Comparison of ENCODE assay signal across 17 cellular contexts in the genomic region with DNA sequence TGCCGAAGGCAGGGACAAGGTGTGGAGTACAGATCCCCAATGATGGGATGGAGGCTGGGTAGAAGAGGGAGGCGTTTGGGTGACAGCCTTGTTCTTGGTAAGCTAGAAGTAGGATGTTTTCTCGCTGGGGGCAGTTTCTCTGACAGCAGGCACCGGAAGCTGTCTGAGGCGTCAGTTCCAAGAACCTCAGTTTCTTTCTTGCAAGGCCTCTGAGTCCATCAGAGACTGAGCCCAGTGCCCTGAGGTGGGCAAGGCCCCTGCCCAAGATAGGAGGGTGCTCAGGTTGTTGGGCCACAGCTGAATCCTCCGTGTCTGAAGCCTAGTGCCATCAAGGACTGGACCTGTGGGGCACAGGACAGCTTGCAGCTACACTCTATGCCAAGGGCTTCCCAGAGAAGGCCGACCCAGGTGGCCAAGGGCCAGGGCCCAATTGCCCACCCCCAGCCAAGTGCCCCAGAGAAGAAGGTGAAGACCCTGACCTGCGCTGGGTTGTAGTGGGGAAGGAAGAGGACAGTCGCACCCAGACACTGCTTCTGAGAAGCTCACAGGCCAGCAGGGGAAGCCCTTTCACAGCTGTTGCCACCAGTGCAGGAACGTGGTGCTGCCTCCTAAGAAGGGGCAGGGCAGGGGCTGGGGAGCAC. TPM values are rescaled to one million over a fixed set of nuclear protein-coding genes. Genes with fewer than 3 reads are reported as not detected.
DNase-seq lines count a peak whose midpoint lies in the region; ATAC-seq, FAIRE-seq and TF ChIP-seq lines count a peak whose summit lies in the region.
"Had no signal": no experiment of that assay in that cellular context is flagged by ENCODE, and none has a peak within 500 bp of the region (broad histone marks: within the 10 kb centered on the region; RNA-seq: fewer than 3 reads in every experiment).

No MANE protein-coding gene starts in this region.

- RAD21 ChIA-PET in GM12878 (lab: Charles Lee; ENCODE audit: unreplicated experiment): interaction anchor here (0.7 kb wide), 1 partner anchor 32 kb away, joined by 4 read pairs; no protein-coding TSS in a partner anchor

- H3K4me2 ChIP-seq in GM12878 (ENCODE audit: control insufficient read depth, insufficient read depth): no peak overlapping the region

- H3K9ac ChIP-seq in GM12878 (ENCODE audit: control insufficient read depth, insufficient read depth, low read length): no peak overlapping the region

- no peak for TF ChIP-seq EP300 in GM12878 (IDR thresholded peaks at IDR 0.05; ENCODE audit: borderline replicate concordance in 1 of 2, control insufficient read depth in 1 of 2, low read depth in 2 of 2, low read length in 2 of 2)

- H2AFZ ChIP-seq in GM12878 (ENCODE audit: control insufficient read depth, low read depth, low read length): no peak overlapping the region

- no peak for FAIRE-seq in GM12878 (lab: Jason Lieb, UNC)
- FAIRE-seq: GM19239 had no signal

- 51% methylated on average over 10 of the region's 10 CpGs for WGBS in GM12878 (ENCODE audit: insufficient coverage, insufficient replicate concordance, low lambda C conversion rate, missing lambda C conversion rate)

- DNase-seq in activated naive CD4-positive, alpha-beta T cell treated with anti-CD3 and anti-CD28 coated beads, Interleukin-2, amount 10 ng/mL, durations not matched to agents 7 days and 5 days: no peak
- DNase-seq in activated naive CD4-positive, alpha-beta T cell (lab: John Stamatoyannopoulos, UW): no peak
- DNase-seq in RWPE1 (ENCODE audit: low spot score): no peak
- DNase-seq in GM12878 (ENCODE audit: low read depth, low spot score): no peak
- no peak for DNase-seq in stimulated activated effector memory CD8-positive, alpha-beta T cell treated with anti-CD3 and anti-CD28 coated beads, Interleukin-12 subunit alpha, Interleukin-12 subunit beta, amount 100 ng/mL, for 72 hours (ENCODE audit: low spot score in 2 of 2)
- no peak for DNase-seq in NCI-H748 (lab: John Stamatoyannopoulos, UW; ENCODE audit: unreplicated experiment)
- DNase-seq in NCI-H146 (lab: John Stamatoyannopoulos, UW): no peak
- DNase-seq: ACHN, AML-193, Calu3, DMS53, HCEC 1CT, NCI-H1694, NCI-H226, NCI-H526, RPMI8226 had no signal

- no peak overlapping the region for H3K4me3 Mint-ChIP-seq in activated naive CD4-positive, alpha-beta T cell treated with anti-CD3 and anti-CD28 coated beads, Interleukin-2, amount 10 ng/mL, durations not matched to agents 7 days and 5 days
- no peak overlapping the region for H3K4me3 Mint-ChIP-seq in stimulated activated effector memory CD8-positive, alpha-beta T cell treated with anti-CD3 and anti-CD28 coated beads, Interleukin-12 subunit alpha, Interleukin-12 subunit beta, amount 100 ng/mL, for 72 hours

- no peak for TF ChIP-seq POLR2A in GM12878 (IDR thresholded peaks at IDR 0.05; ENCODE audit: low read depth, low read length)

- no peaks in the 10 kb centered on the region for H3K27me3 ChIP-seq in GM12878 (replicated peaks in 1 of 2; ENCODE audit: control insufficient read depth in 2 of 2, insufficient read depth in 2 of 2, low read length in 1 of 2)

- BruUV-seq in GM12878 (replicated peaks; lab: Mats Ljungman, UMichigan): no TSS peak

- peaks cover 7% of the 10 kb centered on the region for H3K36me3 Mint-ChIP-seq in activated naive CD4-positive, alpha-beta T cell treated with anti-CD3 and anti-CD28 coated beads, Interleukin-2, amount 10 ng/mL, durations not matched to agents 7 days and 5 days
- peaks cover 22% of the 10 kb centered on the region for H3K36me3 Mint-ChIP-seq in stimulated activated effector memory CD8-positive, alpha-beta T cell treated with anti-CD3 and anti-CD28 coated beads, Interleukin-12 subunit alpha, Interleukin-12 subunit beta, amount 100 ng/mL, for 72 hours

- H3K27ac ChIP-seq in RWPE1 (peak overlapping the region; percentile 23), GM12878 (ENCODE audit: control insufficient read depth, insufficient read depth) (no peak overlapping the region)

- H3K9me3 ChIP-seq in GM12878 (replicated peaks; ENCODE audit: control insufficient read depth, insufficient read depth, low read length): no peaks in the 10 kb centered on the region

- intact Hi-C loops in GM12878 (cut with micrococcal nuclease; ENCODE audit: unreplicated experiment): no loop called here

- peaks cover 3% of the 10 kb centered on the region for H3K4me1 Mint-ChIP-seq in activated naive CD4-positive, alpha-beta T cell treated with anti-CD3 and anti-CD28 coated beads, Interleukin-2, amount 10 ng/mL, durations not matched to agents 7 days and 5 days
- H3K4me1 Mint-ChIP-seq in stimulated activated effector memory CD8-positive, alpha-beta T cell treated with anti-CD3 and anti-CD28 coated beads, Interleukin-12 subunit alpha, Interleukin-12 subunit beta, amount 100 ng/mL, for 72 hours: peaks cover 8% of the 10 kb centered on the region

- CTCF ChIA-PET in activated naive CD4-positive, alpha-beta T cell treated with anti-CD3 and anti-CD28 coated beads, Interleukin-2, amount 10 ng/mL, durations not matched to agents 7 days and 5 days (lab: Charles Lee): interaction anchor here (2.5 kb wide), 1 partner anchor 20 kb away, joined by 5 read pairs; no protein-coding TSS in a partner anchor
- CTCF ChIA-PET in RWPE1 (lab: Yijun Ruan, JAX): interaction anchor here (0.6 to 1.0 kb wide), 3 partner anchors 96 to 1445 kb away, joined by 3 to 5 read pairs (median 3); no protein-coding TSS in a partner anchor
- CTCF ChIA-PET in GM12878 (lab: Yijun Ruan, JAX): interaction anchor here (1.2 kb wide), 1 partner anchor 44 kb away, joined by 3 read pairs; no protein-coding TSS in a partner anchor

- in situ Hi-C loops in GM12878 (cut with MboI): no loop called here

- TF ChIP-seq CTCF in RWPE1 (conservative IDR thresholded peaks at IDR 0.05; ENCODE audit: low read depth) (no peak), GM12878 (IDR thresholded peaks at IDR 0.05 in 2 of 3, conservative IDR thresholded peaks at IDR 0.05 in 1 of 3; ENCODE audit: control insufficient read depth in 2 of 3, extremely low read depth in 1 of 3, insufficient read depth in 1 of 3, low read depth in 3 of 3, low read length in 3 of 3) (no peak)

- peak overlapping the region; percentile 71 for H3K27ac Mint-ChIP-seq in activated naive CD4-positive, alpha-beta T cell treated with anti-CD3 and anti-CD28 coated beads, Interleukin-2, amount 10 ng/mL, durations not matched to agents 7 days and 5 days
- peak overlapping the region; percentile 56 for H3K27ac Mint-ChIP-seq in stimulated activated effector memory CD8-positive, alpha-beta T cell treated with anti-CD3 and anti-CD28 coated beads, Interleukin-12 subunit alpha, Interleukin-12 subunit beta, amount 100 ng/mL, for 72 hours

- H3K4me3 ChIP-seq in GM12878: no peak overlapping the region

- H3K27me3 Mint-ChIP-seq in activated naive CD4-positive, alpha-beta T cell treated with anti-CD3 and anti-CD28 coated beads, Interleukin-2, amount 10 ng/mL, durations not matched to agents 7 days and 5 days: no peaks in the 10 kb centered on the region

- H3K36me3 ChIP-seq in GM12878 (ENCODE audit: control insufficient read depth in 2 of 2, insufficient read depth in 2 of 2, low read length in 1 of 2): no peaks in the 10 kb centered on the region

- SMC1A ChIA-PET in GM12878 (lab: Charles Lee; ENCODE audit: uncharacterized antibody, unreplicated experiment): no interaction called here

- no peaks in the 10 kb centered on the region for H4K20me1 ChIP-seq in GM12878 (ENCODE audit: control insufficient read depth, insufficient read depth)

- no peaks in the 10 kb centered on the region for H3K9me3 Mint-ChIP-seq in activated naive CD4-positive, alpha-beta T cell treated with anti-CD3 and anti-CD28 coated beads, Interleukin-2, amount 10 ng/mL, durations not matched to agents 7 days and 5 days
- H3K9me3 Mint-ChIP-seq in stimulated activated effector memory CD8-positive, alpha-beta T cell treated with anti-CD3 and anti-CD28 coated beads, Interleukin-12 subunit alpha, Interleukin-12 subunit beta, amount 100 ng/mL, for 72 hours: no peaks in the 10 kb centered on the region

- TF ChIP-seq RAD21 in GM12878 (IDR thresholded peaks at IDR 0.05; ENCODE audit: insufficient read depth, low read depth, low read length): no peak

- peak; percentile 19; the same call in 2 of the 3 replicates for ATAC-seq in GM12878
- peak; percentile 36 for ATAC-seq in stimulated activated effector memory CD8-positive, alpha-beta T cell treated with anti-CD3 and anti-CD28 coated beads, Interleukin-12 subunit alpha, Interleukin-12 subunit beta, amount 100 ng/mL, for 72 hours

- no peaks in the 10 kb centered on the region for H3K4me1 ChIP-seq in GM12878 (ENCODE audit: control insufficient read depth, insufficient read depth, low read length)

- POLR2A ChIA-PET in RWPE1 (lab: Yijun Ruan, JAX; ENCODE audit: low non-redundant PET) (interaction anchor here (1.2 kb wide), 1 partner anchor 12 kb away, joined by 6 read pairs; no protein-coding TSS in a partner anchor), GM12878 (lab: Charles Lee) (no interaction called here)

- no peaks in the 10 kb centered on the region for H3K79me2 ChIP-seq in GM12878 (ENCODE audit: control insufficient read depth, insufficient read depth, low read length)

RNA-seq across cellular contexts. Expression of a gene that starts 13.1 kb away (rescaled TPM):
- total RNA-seq in GM12878 (2013; cell fraction: nucleolus; rRNA removed): 4.4 and 5.6 TPM in 2 replicates
- total RNA-seq in GM12878 (2014; rRNA removed) (14.9 and 16.9 TPM in 2 replicates), GM12878 (2014; rRNA removed; fragmentation: Illumina TruSeq; extraction: Trizol) (10.7 and 11.7 TPM in 2 replicates), GM12878 (2021) (8.5 and 9.6 TPM in 2 replicates)
- 5.9 TPM for polyA plus RNA-seq in GM12878 (2011; ENCODE audit: low read depth)
- polyA plus RNA-seq in GM12878 (2011; rRNA removed) (6.3 and 10.7 TPM in 2 replicates), GM12878 (2014; fragmentation: Illumina TruSeq; extraction: Trizol) (7.4 and 11.0 TPM in 2 replicates), GM12878 (2014; fragmentation: Nextera tagmentation; extraction: Ambion mirVana) (1 to 10 TPM; 3.9 to 4.1 TPM), GM12878 (2014; rRNA removed) (13.3 and 16.0 TPM in 2 replicates), GM12878 (2016; fragmentation: Nextera tagmentation; extraction: Ambion mirVana) (10 to 100 TPM; 11.0 to 12.2 TPM)
- 19.2 and 23.4 TPM in 2 replicates for polyA plus RNA-seq in GM12878 (2011; cell fraction: cytosol; rRNA removed)
- polyA plus RNA-seq in GM12878 (2011; cell fraction: nucleus; rRNA removed): 7.1 and 8.6 TPM in 2 replicates
- 10.3 and 11.5 TPM in 2 replicates for polyA plus RNA-seq in GM12878 (2012)
- 6.4 and 17.8 TPM in 2 replicates for polyA minus RNA-seq in GM12878 (2011; rRNA and poly(A)+ RNA removed)
- polyA minus RNA-seq in GM12878 (2011; cell fraction: cytosol; rRNA and poly(A)+ RNA removed): 3.9 and 5.0 TPM in 2 replicates
- 3.3 and 4.8 TPM in 2 replicates for polyA minus RNA-seq in GM12878 (2011; cell fraction: nucleus; rRNA and poly(A)+ RNA removed)

RNA-seq across cellular contexts. Expression of a gene that starts 13.3 kb away (rescaled TPM):
- total RNA-seq in GM12878 (2013; cell fraction: nucleolus; rRNA removed): 178 and 196 TPM in 2 replicates
- total RNA-seq in GM12878 (2014; rRNA removed) (26.8 and 30.8 TPM in 2 replicates), GM12878 (2014; rRNA removed; fragmentation: Illumina TruSeq; extraction: Trizol) (16.8 and 19.0 TPM in 2 replicates), GM12878 (2021) (29.3 and 34.3 TPM in 2 replicates)
- polyA plus RNA-seq in GM12878 (2011; ENCODE audit: low read depth): 13.0 TPM
- polyA plus RNA-seq in GM12878 (2011; rRNA removed) (16.2 and 21.3 TPM in 2 replicates), GM12878 (2014; fragmentation: Illumina TruSeq; extraction: Trizol) (20.1 and 22.7 TPM in 2 replicates), GM12878 (2014; fragmentation: Nextera tagmentation; extraction: Ambion mirVana) (1 to 10 TPM in 1 of 2 experiments, under 1 TPM in 1; 0.88 to 1.1 TPM), GM12878 (2014; rRNA removed) (18.7 and 19.3 TPM in 2 replicates), GM12878 (2016; fragmentation: Nextera tagmentation; extraction: Ambion mirVana) (1 to 10 TPM; 6.5 to 6.8 TPM)
- polyA plus RNA-seq in GM12878 (2011; cell fraction: cytosol; rRNA removed): 16.1 and 18.3 TPM in 2 replicates
- polyA plus RNA-seq in GM12878 (2011; cell fraction: nucleus; rRNA removed): 58.9 and 71.6 TPM in 2 replicates
- polyA plus RNA-seq in GM12878 (2012): 15.5 and 16.4 TPM in 2 replicates
- 69.6 and 77.8 TPM in 2 replicates for polyA minus RNA-seq in GM12878 (2011; rRNA and poly(A)+ RNA removed)
- 18.0 and 25.4 TPM in 2 replicates for polyA minus RNA-seq in GM12878 (2011; cell fraction: cytosol; rRNA and poly(A)+ RNA removed)
- 58.6 and 99.3 TPM in 2 replicates for polyA minus RNA-seq in GM12878 (2011; cell fraction: nucleus; rRNA and poly(A)+ RNA removed)
